Comparison of ENCODE assay signal across 2 cellular contexts in the genomic region with DNA sequence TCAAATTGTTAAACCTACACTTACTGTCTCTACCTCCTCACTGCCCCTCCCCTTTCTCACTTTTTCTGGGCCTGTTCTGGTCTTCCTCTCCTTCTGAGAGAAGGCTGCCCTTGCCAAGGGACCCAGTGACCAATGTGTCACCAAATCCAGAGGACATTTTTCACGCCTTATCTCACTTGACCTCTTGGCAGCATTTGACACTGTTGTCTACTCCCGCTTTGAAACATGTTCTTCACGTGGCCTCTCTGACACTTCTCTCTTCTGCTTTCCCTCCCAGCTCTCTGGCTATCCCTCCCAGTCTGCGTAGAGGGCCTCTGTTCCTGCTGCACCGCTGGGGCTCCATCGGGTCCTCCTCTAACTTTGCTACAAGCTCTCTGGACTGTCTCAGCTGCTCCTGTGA.
TF ChIP-seq lines count a peak whose summit lies in the region.

No MANE protein-coding gene starts in this region.

TF ChIP-seq in liver, 16 proteins besides CTCF, POLR2A, EP300 and RAD21:
- TF ChIP-seq NR2F2 (IDR thresholded peaks at IDR 0.05) (peak; percentile 41), EGR1 (IDR thresholded peaks at IDR 0.05; ENCODE audit: low read depth in 2 of 2) (no peak), SP1 (IDR thresholded peaks at IDR 0.05) (no peak), HNF4A (conservative IDR thresholded peaks at IDR 0.05) (no peak)

TF ChIP-seq in HepG2, 621 proteins besides CTCF, POLR2A, EP300 and RAD21:
- TF ChIP-seq SMAD1 (CRISPR knock-in tag; IDR thresholded peaks at IDR 0.05; ENCODE audit: borderline replicate concordance, low read depth): no peak
